Comparison of ENCODE assay signal across 10 cellular contexts in the genomic region with DNA sequence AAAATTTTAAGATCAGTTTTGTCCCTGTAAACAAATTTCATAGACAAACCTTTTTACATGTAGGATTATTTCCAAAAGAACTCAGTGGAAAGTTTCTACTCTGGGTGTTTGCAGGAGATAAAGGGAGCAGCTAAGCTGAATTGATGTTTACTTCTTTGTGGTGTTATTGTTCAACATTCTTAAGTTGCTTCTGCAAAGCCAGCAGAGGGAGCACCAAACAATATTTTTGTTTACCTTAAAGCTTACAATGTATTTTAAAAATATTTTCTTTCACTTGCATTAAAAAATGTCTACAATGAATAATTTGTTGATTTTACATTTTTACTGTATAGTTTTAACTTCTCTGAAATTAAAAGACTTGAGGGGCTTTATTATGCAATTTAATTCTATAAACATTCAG.
DNase-seq lines count a peak whose midpoint lies in the region; ATAC-seq, FAIRE-seq and TF ChIP-seq lines count a peak whose summit lies in the region.
"Had no signal": no experiment of that assay in that cellular context is flagged by ENCODE, and none has a peak within 500 bp of the region (broad histone marks: within the 10 kb centered on the region; RNA-seq: fewer than 3 reads in every experiment).

No MANE protein-coding gene starts in this region.

- H3K9me3 Mint-ChIP-seq in CD4-positive, alpha-beta memory T cell: peaks cover 0 to 3% (median 0%) of the 10 kb centered on the region in 8 donors
- H3K9me3 Mint-ChIP-seq: naive B cell had no signal

- H3K27me3 Mint-ChIP-seq in CD4-positive, alpha-beta memory T cell: no peaks in the 10 kb centered on the region
- H3K27me3 Mint-ChIP-seq: naive B cell had no signal

- H3K36me3 Mint-ChIP-seq in CD4-positive, alpha-beta memory T cell: peaks cover 0 to 4% of the 10 kb centered on the region in 2 donors
- H3K36me3 Mint-ChIP-seq: naive B cell had no signal

- no peaks in the 10 kb centered on the region for H3K4me1 ChIP-seq in neuron (ENCODE audit: insufficient read depth, low read length)
- H3K4me1 ChIP-seq in CD4-positive, alpha-beta memory T cell (ENCODE audit: insufficient read depth, low read length): no peaks in the 10 kb centered on the region

- H3K36me3 ChIP-seq in neuron (ENCODE audit: insufficient read depth, low read length): no peaks in the 10 kb centered on the region
- no peaks in the 10 kb centered on the region for H3K36me3 ChIP-seq in CD4-positive, alpha-beta memory T cell (ENCODE audit: insufficient read depth, low read length)

- H3K27ac ChIP-seq in CD4-positive, alpha-beta memory T cell (ENCODE audit: low read depth, low read length): no peak overlapping the region

- ATAC-seq in GM21381 (IDR thresholded peaks at IDR 0.05; ENCODE audit: unreplicated experiment) (no peak), GM19463 (IDR thresholded peaks at IDR 0.05; ENCODE audit: unreplicated experiment) (no peak), HG03025 (IDR thresholded peaks at IDR 0.05; ENCODE audit: low FRiP score, unreplicated experiment) (no peak)

- H2AFZ ChIP-seq in neuron (ENCODE audit: low read depth, low read length): peak overlapping the region; percentile 34

- DNase-seq in M059J (ENCODE audit: low read depth) (peak; percentile 19), choroid plexus epithelial cell (ENCODE audit: low read depth) (peak; percentile 67)
- DNase-seq in CD4-positive, alpha-beta memory T cell: no peak
- DNase-seq: activated naive CD4-positive, alpha-beta T cell treated with anti-CD3 and anti-CD28 coated beads, Interleukin-2, amount 50 U/mL, for 16 hours; naive B cell had no signal

- CTCF ChIA-PET in CD4-positive, alpha-beta memory T cell (lab: Charles Lee; ENCODE audit: partially characterized antibody): interaction anchor here (0.6 to 2.5 kb wide), 3 partner anchors 9 to 85 kb away, joined by 3 to 6 read pairs (median 4); no protein-coding TSS in a partner anchor

- FAIRE-seq in G401.6 (lab: Jason Lieb, UNC): peak; percentile 96

- H3K4me3 Mint-ChIP-seq in CD4-positive, alpha-beta memory T cell: no peak overlapping the region
- H3K4me3 Mint-ChIP-seq: naive B cell had no signal

- POLR2A ChIA-PET in CD4-positive, alpha-beta memory T cell (lab: Charles Lee; ENCODE audit: partially characterized antibody): no interaction called here

- H3K4me1 Mint-ChIP-seq in CD4-positive, alpha-beta memory T cell: peaks cover 4 to 10% (median 7%) of the 10 kb centered on the region in 4 donors

- TF ChIP-seq CTCF in choroid plexus epithelial cell (conservative IDR thresholded peaks at IDR 0.05; ENCODE audit: low read depth, low read length): peak; percentile 58

- no peaks in the 10 kb centered on the region for H3K9me3 ChIP-seq in neuron (ENCODE audit: low read length)
- H3K9me3 ChIP-seq in CD4-positive, alpha-beta memory T cell (ENCODE audit: control insufficient read depth in 1 of 2, low read length in 2 of 2): no peaks in the 10 kb centered on the region

- intact Hi-C loops in CD4-positive, alpha-beta memory T cell (cut with micrococcal nuclease): no loop called here

- H3K4me3 ChIP-seq in choroid plexus epithelial cell (ENCODE audit: low read depth, low read length) (no peak overlapping the region), neuron (ENCODE audit: low read length) (no peak overlapping the region)
- no peak overlapping the region for H3K4me3 ChIP-seq in CD4-positive, alpha-beta memory T cell (ENCODE audit: low read length in 2 of 2)

- no peaks in the 10 kb centered on the region for H3K27me3 ChIP-seq in neuron (ENCODE audit: insufficient read depth, low read length)
- no peaks in the 10 kb centered on the region for H3K27me3 ChIP-seq in CD4-positive, alpha-beta memory T cell (ENCODE audit: insufficient read depth, low read length)

- no peak overlapping the region for H3K27ac Mint-ChIP-seq in CD4-positive, alpha-beta memory T cell
- H3K27ac Mint-ChIP-seq: naive B cell had no signal

Comparison
In these comparisons a context has a peak if more than half of its experiments do, and no peak if none do; other contexts are left out.
1. DNase-seq: peak in M059J (single experiment) and choroid plexus epithelial cell (single experiment); none in CD4-positive, alpha-beta memory T cell (0 of 5).